In genomic region chr11:59106363-59107336, GRCh38 we compare ENCODE assay signal across 8 cellular contexts. TPM values are rescaled to one million over a fixed set of nuclear protein-coding genes. Genes with fewer than 3 reads are reported as not detected.
DNase-seq lines count a peak whose midpoint lies in the region; ATAC-seq and TF ChIP-seq lines count a peak whose summit lies in the region.

Gene FAM111B, plus strand, starts transcription at chr11:59107237. Its CDS starts 2,389 bp downstream, at chr11:59109626.

- no peaks in the 10 kb centered on the region for H3K9me3 ChIP-seq in GM23248 (ENCODE audit: low read depth)
- H3K9me3 ChIP-seq in Karpas-422 (ENCODE audit: low read length), result no peaks in the 10 kb centered on the region
- H3K9me3 ChIP-seq in RWPE2 (ENCODE audit: severe bottlenecking), result no peaks in the 10 kb centered on the region
- peaks cover 0 to 15% of the 10 kb centered on the region in 2 donors for H3K9me3 ChIP-seq in neuronal stem cell (replicated peaks in 1 of 2; ENCODE audit: control insufficient read depth in 2 of 2, insufficient read depth in 1 of 2, low read depth in 1 of 2, low read length in 2 of 2)
- no peaks in the 10 kb centered on the region for H3K9me3 ChIP-seq in tibial nerve

- 2% methylated on average over 53 to 64 of the region's 64 CpGs for WGBS in GM23248 (ENCODE audit: low coverage in 1 of 2, low lambda C conversion rate in 2 of 2, missing lambda C conversion rate in 2 of 2), 2 experiments
- WGBS in neuronal stem cell (ENCODE audit: extremely low coverage in 2 of 2, insufficient read length in 2 of 2, insufficient replicate concordance in 1 of 2), 2 donors, result no CpG with 5 or more reads among the region's 64 CpGs
- 1% methylated on average over 46 to 60 of the region's 64 CpGs for WGBS in tibial nerve, 2 donors

- H4K8ac ChIP-seq in neuronal stem cell (ENCODE audit: low read depth, low read length), result no peak within 1 kb of the TSS

- H3F3A ChIP-seq in GM23248 (ENCODE audit: insufficient read depth), result no peaks in the 10 kb centered on the region

- H2BK12ac ChIP-seq in neuronal stem cell (ENCODE audit: low read length), result no peak within 1 kb of the TSS

- no peaks in the 10 kb centered on the region for H3K9me2 ChIP-seq in GM23248 (ENCODE audit: insufficient read depth)
- no peaks in the 10 kb centered on the region for H3K9me2 ChIP-seq in Karpas-422 (replicated peaks; ENCODE audit: insufficient read depth, low read length)

- H3K4ac ChIP-seq in neuronal stem cell (ENCODE audit: low read length), result no peak within 1 kb of the TSS

- H2AFZ ChIP-seq in GM23248 (peak within 1 kb of the TSS; percentile 83), Karpas-422 (ENCODE audit: low read length) (peak within 1 kb of the TSS; percentile 87; the same call in 1 of the 2 replicates), neuronal stem cell (ENCODE audit: low read length) (peak within 1 kb of the TSS; percentile 98)

- H3K27ac ChIP-seq in GM23248 (no peak within 1 kb of the TSS), Karpas-422 (ENCODE audit: low read length) (peak within 1 kb of the TSS; percentile 64), RWPE2 (ENCODE audit: poor library complexity, severe bottlenecking) (peak within 1 kb of the TSS; percentile 55), neuronal stem cell (replicated peaks; ENCODE audit: low read length) (peak within 1 kb of the TSS; percentile 58), tibial nerve (peak within 1 kb of the TSS in 3 of 4 donors; percentile 15 to 77 (median 72))

- H3K23ac ChIP-seq in neuronal stem cell (ENCODE audit: low read depth, low read length, poor library complexity), result no peak within 1 kb of the TSS

- H2BK15ac ChIP-seq in neuronal stem cell (ENCODE audit: low read length), result no peak within 1 kb of the TSS

- ATAC-seq in RWPE2 (ENCODE audit: low read depth), result peak; percentile 93

- H3K14ac ChIP-seq in neuronal stem cell (ENCODE audit: low read length), result peak within 1 kb of the TSS; percentile 31

- no peak within 1 kb of the TSS for H2BK5ac ChIP-seq in neuronal stem cell (ENCODE audit: low read length)

- no peaks in the 10 kb centered on the region for H3K79me1 ChIP-seq in neuronal stem cell (ENCODE audit: low read depth, low read length)

- H3K4me2 ChIP-seq in GM23248 (ENCODE audit: unreplicated experiment) (peak within 1 kb of the TSS; percentile 87), Karpas-422 (ENCODE audit: low read depth, low read length, poor library complexity, severe bottlenecking) (peak within 1 kb of the TSS; percentile 94), neuronal stem cell (ENCODE audit: insufficient read depth, low read length, poor library complexity, severe bottlenecking) (peak within 1 kb of the TSS; percentile 66)

- DNase-seq in ELF-1 (ENCODE audit: low read depth, low spot score) (peak; percentile 95), GM23248 (peak; percentile 85), Karpas-422 (peak; percentile 96), RWPE2 (ENCODE audit: low spot score) (peak; percentile 91), germinal center (ENCODE audit: low spot score) (peak; percentile 83), neuronal stem cell (ENCODE audit: low spot score) (peak; percentile 85), tibial nerve (ENCODE audit: low spot score in 2 of 2) (peak; percentile 48 to 67)
- DNase-seq in activated gamma-delta T cell treated with anti-CD3 and anti-CD28 coated beads, Interleukin-2, amount 50 U/mL, for 16 hours (ENCODE audit: low read depth), result peak; percentile 6

- H3K4me1 ChIP-seq in GM23248 (ENCODE audit: insufficient read depth) (0 out of 2 replicates have a peak, but pooled peaks cover 2% of the 10 kb centered on the region), Karpas-422 (ENCODE audit: low read length) (peaks cover 55% of the 10 kb centered on the region), RWPE2 (ENCODE audit: insufficient read depth, poor library complexity, severe bottlenecking) (peaks cover 9% of the 10 kb centered on the region), neuronal stem cell (ENCODE audit: control insufficient read depth in 2 of 2, insufficient read depth in 1 of 2, low read depth in 1 of 2, low read length in 2 of 2) (peaks cover 4 to 9% of the 10 kb centered on the region in 2 donors), tibial nerve (peaks cover 0 to 28% (median 13%) of the 10 kb centered on the region in 4 donors)

- H3K79me2 ChIP-seq in GM23248 (ENCODE audit: insufficient read depth), result no peaks in the 10 kb centered on the region
- H3K79me2 ChIP-seq in Karpas-422 (ENCODE audit: low read length), result peaks cover 37% of the 10 kb centered on the region

- H4K20me1 ChIP-seq in GM23248 (ENCODE audit: insufficient read depth) (no peaks in the 10 kb centered on the region), Karpas-422 (ENCODE audit: insufficient read depth, low read depth, low read length) (no peaks in the 10 kb centered on the region)

- no peak within 1 kb of the TSS for H2AK5ac ChIP-seq in neuronal stem cell (ENCODE audit: low read depth, low read length)

- peak within 1 kb of the TSS; percentile 84 for H3K18ac ChIP-seq in neuronal stem cell (ENCODE audit: low read length)

- H3K4me3 ChIP-seq in GM23248 (peak within 1 kb of the TSS; percentile 76), Karpas-422 (ENCODE audit: low read length) (peak within 1 kb of the TSS; percentile 80), RWPE2 (ENCODE audit: severe bottlenecking) (peak within 1 kb of the TSS; percentile 35), neuronal stem cell (ENCODE audit: low read length in 2 of 2) (peak within 1 kb of the TSS; percentile 68 to 81), tibial nerve (peak within 1 kb of the TSS; percentile 36 to 63 (median 52))

- TF ChIP-seq CTCF in RWPE2 (IDR thresholded peaks at IDR 0.05; ENCODE audit: poor library complexity, severe bottlenecking) (no peak), tibial nerve (IDR thresholded peaks at IDR 0.05) (no peak)

- no peaks in the 10 kb centered on the region for H3K36me3 ChIP-seq in GM23248 (ENCODE audit: low read depth)
- H3K36me3 ChIP-seq in Karpas-422 (ENCODE audit: insufficient read depth, low read length), result peaks cover 25% of the 10 kb centered on the region
- peaks cover 33% of the 10 kb centered on the region for H3K36me3 ChIP-seq in RWPE2 (ENCODE audit: low read depth)
- H3K36me3 ChIP-seq in neuronal stem cell (replicated peaks in 1 of 2; ENCODE audit: control insufficient read depth in 2 of 2, insufficient read depth in 2 of 2, low read length in 2 of 2), result peaks cover 0 to 30% of the 10 kb centered on the region in 2 donors
- H3K36me3 ChIP-seq in tibial nerve, result no peaks in the 10 kb centered on the region

- TF ChIP-seq POLR2A in tibial nerve (IDR thresholded peaks at IDR 0.05), result no peak

- no peak for TF ChIP-seq EP300 in tibial nerve (IDR thresholded peaks at IDR 0.05)

- in situ Hi-C loops in GM23248 (cut with MboI), result no loop called here

- H3K9ac ChIP-seq in GM23248, result peak within 1 kb of the TSS; percentile 38
- H3K9ac ChIP-seq in Karpas-422 (ENCODE audit: low read length), result peak within 1 kb of the TSS; percentile 82
- H3K9ac ChIP-seq in neuronal stem cell (ENCODE audit: low read depth, low read length, poor library complexity), result peak within 1 kb of the TSS; percentile 51

- H4K91ac ChIP-seq in neuronal stem cell (ENCODE audit: low read depth, low read length, poor library complexity), result no peak within 1 kb of the TSS

- H2BK120ac ChIP-seq in neuronal stem cell (ENCODE audit: low read depth, low read length), result no peak within 1 kb of the TSS

- H3K27me3 ChIP-seq in GM23248 (replicated peaks; ENCODE audit: insufficient read depth) (no peaks in the 10 kb centered on the region; the same call in 1 of the 2 replicates), Karpas-422 (ENCODE audit: low read length) (no peaks in the 10 kb centered on the region), RWPE2 (ENCODE audit: insufficient read depth, poor library complexity, severe bottlenecking) (no peaks in the 10 kb centered on the region), neuronal stem cell (ENCODE audit: control insufficient read depth in 3 of 3, insufficient read depth in 3 of 3, low read depth in 1 of 3, low read length in 3 of 3) (peaks cover 0 to 12% (median 2%) of the 10 kb centered on the region in 3 experiments), tibial nerve (no peaks in the 10 kb centered on the region)

RNA-seq across cellular contexts. Expression of gene FAM111B, which starts in this region (rescaled TPM):
- total RNA-seq in GM23248 (2014; rRNA removed; shearing (Covaris generic)), result 2.1 and 4.5 TPM in 2 replicates
- 6.8 and 7.3 TPM in 2 replicates for polyA plus RNA-seq in GM23248 (2016; fragmentation: Nextera tagmentation; extraction: Ambion mirVana)
- total RNA-seq in Karpas-422 (2014; rRNA removed; shearing (Covaris generic); ENCODE audit: low replicate concordance), result 10.7 and 19.9 TPM in 2 replicates
- 7.2 TPM for polyA plus RNA-seq in neuronal stem cell (2013, experiment 1 of 2)
- 7.0 TPM for polyA plus RNA-seq in neuronal stem cell (2013, experiment 2 of 2)
- under 1 TPM in 3 of 4 donors, not detected in 1; 0.20 to 0.30 (median 0.22) TPM for total RNA-seq in tibial nerve

Comparison
In these comparisons a context has a peak if more than half of its experiments do, and no peak if none do; other contexts are left out.
1. Peak in DNase-seq, H3K4me3 ChIP-seq and H3K27ac ChIP-seq in tibial nerve; RNA of the gene not detected or under 1 TPM.
2. DNase-seq: peak in every context shown above with its lines; median percentile 96 in Karpas-422; 95 in ELF-1; 91 in RWPE2; 85 in GM23248; 85 in neuronal stem cell; 83 in germinal center; 58 in tibial nerve; 6 in activated gamma-delta T cell treated with anti-CD3 and anti-CD28 coated beads, Interleukin-2, amount 50 U/mL, for 16 hours.